Comparison of ENCODE assay signal across 17 cellular contexts in the genomic region with DNA sequence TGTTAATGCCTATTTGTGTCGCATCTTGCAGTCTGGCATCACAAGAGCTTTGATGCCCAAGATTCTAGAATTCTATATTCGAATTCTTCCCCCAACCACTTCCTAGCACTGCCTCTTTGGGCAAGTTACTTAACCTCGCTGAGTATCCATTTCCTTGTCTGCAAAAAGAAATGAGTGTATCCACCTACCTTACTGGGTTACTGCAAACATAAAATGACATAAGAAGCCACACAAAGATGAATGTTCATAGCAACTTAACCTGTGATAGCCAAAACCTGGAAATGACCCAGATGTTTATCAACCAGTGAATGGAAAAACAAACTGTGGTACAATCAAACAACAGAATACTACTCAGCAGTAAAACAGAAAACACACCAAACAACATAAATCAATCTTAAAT. TPM values are rescaled to one million over a fixed set of nuclear protein-coding genes. Genes with fewer than 3 reads are reported as not detected.
DNase-seq lines count a peak whose midpoint lies in the region; ATAC-seq and TF ChIP-seq lines count a peak whose summit lies in the region.
"Had no signal": no experiment of that assay in that cellular context is flagged by ENCODE, and none has a peak within 500 bp of the region (broad histone marks: within the 10 kb centered on the region; RNA-seq: fewer than 3 reads in every experiment).

No MANE protein-coding gene starts in this region.

- H3K36me3 Mint-ChIP-seq in activated T-cell treated with anti-CD3 and anti-CD28 coated beads, Interleukin-2, amount 50 U/mL, for 72 hours (ENCODE audit: insufficient read depth in 2 of 2), result peaks cover 33 to 57% of the 10 kb centered on the region in 2 donors
- H3K36me3 Mint-ChIP-seq in activated CD8-positive, alpha-beta T cell treated with anti-CD3 and anti-CD28 coated beads, Interleukin-2, amount 10 ng/mL, durations not matched to agents 7 days and 5 days (ENCODE audit: low read depth), result peaks cover 81% of the 10 kb centered on the region

- no peaks in the 10 kb centered on the region for H3K9me3 ChIP-seq in Karpas-422 (ENCODE audit: low read length)
- H3K9me3 ChIP-seq in thyroid gland, result no peaks in the 10 kb centered on the region
- H3K9me3 ChIP-seq in osteoblast (ENCODE audit: low read depth, low read length), result no peaks in the 10 kb centered on the region

- no peak overlapping the region for H2AFZ ChIP-seq in Karpas-422 (ENCODE audit: low read length)
- H2AFZ ChIP-seq in osteoblast (ENCODE audit: low read length), result no peak overlapping the region

- H3K27ac Mint-ChIP-seq in activated T-cell treated with anti-CD3 and anti-CD28 coated beads, Interleukin-2, amount 50 U/mL, for 72 hours, result peak overlapping the region; percentile 45
- peak overlapping the region; percentile 21 for H3K27ac Mint-ChIP-seq in activated CD8-positive, alpha-beta T cell treated with anti-CD3 and anti-CD28 coated beads, Interleukin-2, amount 10 ng/mL, durations not matched to agents 7 days and 5 days

- peaks cover 89% of the 10 kb centered on the region for H3K4me1 ChIP-seq in Karpas-422 (ENCODE audit: low read length)
- H3K4me1 ChIP-seq in thyroid gland, result peaks cover 83 to 91% of the 10 kb centered on the region in 2 donors
- H3K4me1 ChIP-seq in osteoblast (ENCODE audit: insufficient read depth, low read length), result peaks cover 23% of the 10 kb centered on the region

- peaks cover 87% of the 10 kb centered on the region for H3K36me3 ChIP-seq in Karpas-422 (ENCODE audit: insufficient read depth, low read length)
- no peaks in the 10 kb centered on the region for H3K36me3 ChIP-seq in thyroid gland
- H3K36me3 ChIP-seq in osteoblast (ENCODE audit: insufficient read depth, low read length), result peaks cover 33% of the 10 kb centered on the region

- H3K27me3 ChIP-seq in Karpas-422 (ENCODE audit: low read length), result no peaks in the 10 kb centered on the region
- H3K27me3 ChIP-seq in thyroid gland, result no peaks in the 10 kb centered on the region
- no peaks in the 10 kb centered on the region for H3K27me3 ChIP-seq in osteoblast (ENCODE audit: insufficient read depth, low read length)

- H3K27ac ChIP-seq in Karpas-422 (ENCODE audit: low read length) (peak overlapping the region; percentile 37), thyroid gland (peak overlapping the region; percentile 89 to 95 (median 93)), osteoblast (ENCODE audit: low read depth, low read length) (no peak overlapping the region)

- peaks cover 64% of the 10 kb centered on the region for H3K4me1 Mint-ChIP-seq in activated T-cell treated with anti-CD3 and anti-CD28 coated beads, Interleukin-2, amount 50 U/mL, for 72 hours (ENCODE audit: low read depth)
- H3K4me1 Mint-ChIP-seq in activated CD8-positive, alpha-beta T cell treated with anti-CD3 and anti-CD28 coated beads, Interleukin-2, amount 10 ng/mL, durations not matched to agents 7 days and 5 days (ENCODE audit: low read depth), result peaks cover 38% of the 10 kb centered on the region

- no peak for TF ChIP-seq POLR2A in thyroid gland (IDR thresholded peaks at IDR 0.05)

- peaks cover 97% of the 10 kb centered on the region for H3K79me2 ChIP-seq in Karpas-422 (ENCODE audit: low read length)
- H3K79me2 ChIP-seq in osteoblast (ENCODE audit: insufficient read depth, low read length), result peaks cover 32% of the 10 kb centered on the region

- WGBS in thyroid gland, 2 donors, result 93 to 94% methylated on average over 3 of the region's 3 CpGs

- no peaks in the 10 kb centered on the region for H3K9me2 ChIP-seq in Karpas-422 (replicated peaks; ENCODE audit: insufficient read depth, low read length)

- TF ChIP-seq CTCF in thyroid gland (IDR thresholded peaks at IDR 0.05), result no peak
- TF ChIP-seq CTCF in osteoblast (IDR thresholded peaks at IDR 0.05; ENCODE audit: extremely low read depth, low read depth, low read length), result no peak

- no peaks in the 10 kb centered on the region; the same call in 1 of the 2 replicates for H4K20me1 ChIP-seq in Karpas-422 (ENCODE audit: insufficient read depth, low read depth, low read length)
- peaks cover 10% of the 10 kb centered on the region for H4K20me1 ChIP-seq in osteoblast (ENCODE audit: insufficient read depth, low read length)

- CTCF ChIA-PET in activated CD8-positive, alpha-beta T cell treated with anti-CD3 and anti-CD28 coated beads, Interleukin-2, amount 10 ng/mL, durations not matched to agents 7 days and 5 days (lab: Charles Lee), result interaction anchor here (1.4 kb wide), 1 partner anchor 10 kb away, joined by 3 read pairs; no protein-coding TSS in a partner anchor

- H3K4me3 ChIP-seq in Karpas-422 (ENCODE audit: low read length), result no peak overlapping the region
- no peak overlapping the region for H3K4me3 ChIP-seq in thyroid gland (replicated peaks in 1 of 3)
- no peak overlapping the region for H3K4me3 ChIP-seq in osteoblast (ENCODE audit: insufficient read depth, low read length)

- intact Hi-C loops in thyroid gland (cut with DNase I), result no loop called here

- no peak overlapping the region for H3K4me3 Mint-ChIP-seq in activated T-cell treated with anti-CD3 and anti-CD28 coated beads, Interleukin-2, amount 50 U/mL, for 72 hours
- no peak overlapping the region for H3K4me3 Mint-ChIP-seq in activated CD8-positive, alpha-beta T cell treated with anti-CD3 and anti-CD28 coated beads, Interleukin-2, amount 10 ng/mL, durations not matched to agents 7 days and 5 days

- ATAC-seq in activated T-cell treated with anti-CD3 and anti-CD28 coated beads, Interleukin-2, amount 50 U/mL, for 72 hours (replicated peaks in 1 of 2), result peak; percentile 41 to 58
- ATAC-seq in activated CD8-positive, alpha-beta T cell treated with anti-CD3 and anti-CD28 coated beads, Interleukin-2, amount 10 ng/mL, durations not matched to agents 7 days and 5 days, result no peak
- ATAC-seq in HG02852 (IDR thresholded peaks at IDR 0.05; ENCODE audit: unreplicated experiment), result no peak
- ATAC-seq: HCT116 had no signal

- DNase-seq in activated T-cell treated with anti-CD3 and anti-CD28 coated beads, Interleukin-2, amount 50 U/mL, for 72 hours, result no peak
- no peak for DNase-seq in activated T-cell treated with anti-CD3 and anti-CD28 coated beads, Interleukin-2, amount 50 U/mL, for 1 hour
- DNase-seq in Karpas-422 (no peak), thyroid gland (no peak), osteoblast (ENCODE audit: insufficient read length, low spot score, missing footprints) (no peak)
- DNase-seq in activated CD8-positive, alpha-beta T cell treated with anti-CD3 and anti-CD28 coated beads, Interleukin-2, amount 10 ng/mL, durations not matched to agents 7 days and 5 days, result no peak
- DNase-seq: ACHN, C1 segment of cervical spinal cord, DMS79, GOT3, NCI-H1105, NCI-H2227 treated with DMSO at 0.1 percent for 48 hours, NCI-H510A treated with DMSO at 0.1 percent for 48 hours, NCI-H774, SHP77 had no signal

- no peak overlapping the region for H3K9ac ChIP-seq in Karpas-422 (ENCODE audit: low read length)

- no peak overlapping the region for H3K4me2 ChIP-seq in Karpas-422 (ENCODE audit: low read depth, low read length, poor library complexity, severe bottlenecking)
- no peak overlapping the region for H3K4me2 ChIP-seq in osteoblast (ENCODE audit: insufficient read depth, low read length)

- no peaks in the 10 kb centered on the region for H3K27me3 Mint-ChIP-seq in activated T-cell treated with anti-CD3 and anti-CD28 coated beads, Interleukin-2, amount 50 U/mL, for 72 hours (ENCODE audit: low read depth)
- H3K27me3 Mint-ChIP-seq in activated CD8-positive, alpha-beta T cell treated with anti-CD3 and anti-CD28 coated beads, Interleukin-2, amount 10 ng/mL, durations not matched to agents 7 days and 5 days (ENCODE audit: low read depth), result no peaks in the 10 kb centered on the region

- POLR2A ChIA-PET in activated CD8-positive, alpha-beta T cell treated with anti-CD3 and anti-CD28 coated beads, Interleukin-2, amount 10 ng/mL, durations not matched to agents 7 days and 5 days (lab: Charles Lee), result interaction anchor here (1.1 kb wide), 1 partner anchor 12 kb away, joined by 3 read pairs; no protein-coding TSS in a partner anchor

- no peaks in the 10 kb centered on the region for H3K9me3 Mint-ChIP-seq in activated T-cell treated with anti-CD3 and anti-CD28 coated beads, Interleukin-2, amount 50 U/mL, for 72 hours
- H3K9me3 Mint-ChIP-seq in activated CD8-positive, alpha-beta T cell treated with anti-CD3 and anti-CD28 coated beads, Interleukin-2, amount 10 ng/mL, durations not matched to agents 7 days and 5 days (ENCODE audit: insufficient read depth), result no peaks in the 10 kb centered on the region

RNA-seq across cellular contexts. Expression of a gene that starts 24.9 kb away (rescaled TPM):
- total RNA-seq in activated T-cell treated with anti-CD3 and anti-CD28 coated beads, Interleukin-2, amount 50 U/mL, for 72 hours, result 100 to 1,000 TPM; 128 to 132 TPM
- 291 and 375 TPM in 2 replicates for total RNA-seq in Karpas-422 (2014; rRNA removed; shearing (Covaris generic); ENCODE audit: low replicate concordance)
- 10 to 100 TPM; 59.9 to 63.4 TPM for total RNA-seq in activated CD8-positive, alpha-beta T cell treated with anti-CD3 and anti-CD28 coated beads, Interleukin-2, amount 10 ng/mL, durations not matched to agents 7 days and 5 days
- total RNA-seq in thyroid gland, result 100 to 1,000 TPM; 110 to 239 (median 153) TPM
- 94.6 and 99.2 TPM in 2 replicates for total RNA-seq in osteoblast

Comparison
In these comparisons a context has a peak if more than half of its experiments do, and no peak if none do; other contexts are left out.
1. ATAC-seq: peak in activated T-cell treated with anti-CD3 and anti-CD28 coated beads, Interleukin-2, amount 50 U/mL, for 72 hours (2 of 2); none in activated CD8-positive, alpha-beta T cell treated with anti-CD3 and anti-CD28 coated beads, Interleukin-2, amount 10 ng/mL, durations not matched to agents 7 days and 5 days (single experiment) and HG02852 (single experiment).